In genomic region chr2:63692002-63692606, GRCh38 we compare ENCODE assay signal across 8 cellular contexts.
DNase-seq lines count a peak whose midpoint lies in the region; ATAC-seq and TF ChIP-seq lines count a peak whose summit lies in the region.

No MANE protein-coding gene starts in this region.

- H3K27me3 Mint-ChIP-seq in neural progenitor cell (ENCODE audit: insufficient read depth, low read depth), result no peaks in the 10 kb centered on the region

- no peaks in the 10 kb centered on the region for H3K4me1 Mint-ChIP-seq in neural progenitor cell

- no peak overlapping the region for H3K4me2 ChIP-seq in neural progenitor cell

- no peak overlapping the region for H3K9ac ChIP-seq in neural progenitor cell

- no peak for ATAC-seq in GM18873 (IDR thresholded peaks at IDR 0.05; ENCODE audit: low FRiP score, unreplicated experiment)
- ATAC-seq in HG03571 (IDR thresholded peaks at IDR 0.05; ENCODE audit: unreplicated experiment), result no peak

- H2AFZ ChIP-seq in neural progenitor cell (replicated peaks), result no peak overlapping the region

- H3K36me3 Mint-ChIP-seq in neural progenitor cell, result no peaks in the 10 kb centered on the region

- H3K4me1 ChIP-seq in esophagus muscularis mucosa, result no peaks in the 10 kb centered on the region
- H3K4me1 ChIP-seq in neural progenitor cell, result no peaks in the 10 kb centered on the region

- H3K79me2 ChIP-seq in neural progenitor cell (ENCODE audit: low read depth), result no peaks in the 10 kb centered on the region

- H3K9me3 Mint-ChIP-seq in neural progenitor cell, result no peaks in the 10 kb centered on the region

- no peaks in the 10 kb centered on the region for H4K20me1 ChIP-seq in neural progenitor cell (ENCODE audit: low read depth)

- POLR2A ChIA-PET in HEK293T (lab: Yijun Ruan, JAX), result no interaction called here

- no peak for TF ChIP-seq EP300 in esophagus muscularis mucosa (IDR thresholded peaks at IDR 0.05)

- 0% methylated on average over 1 of the region's 1 CpG for WGBS in esophagus muscularis mucosa

- H3K27me3 ChIP-seq in esophagus muscularis mucosa (no peaks in the 10 kb centered on the region), neural progenitor cell (no peaks in the 10 kb centered on the region)

- H3K4me3 Mint-ChIP-seq in neural progenitor cell, result no peak overlapping the region

- CTCF ChIA-PET in HEK293T (lab: Yijun Ruan, JAX), result interaction anchor here (0.7 to 1.8 kb wide), 2 partner anchors 11 to 169 kb away, joined by 3 to 7 read pairs; no protein-coding TSS in a partner anchor

- TF ChIP-seq CTCF in esophagus muscularis mucosa (IDR thresholded peaks at IDR 0.05) (peak; percentile 60 to 68 (median 63)), neural progenitor cell (IDR thresholded peaks at IDR 0.05) (peak; percentile 72)

- TF ChIP-seq POLR2A in esophagus muscularis mucosa (IDR thresholded peaks at IDR 0.05; ENCODE audit: low read depth), result no peak

- H3F3A ChIP-seq in neural progenitor cell (ENCODE audit: low read depth), result no peaks in the 10 kb centered on the region

- H3K4me3 ChIP-seq in esophagus muscularis mucosa, result no peak overlapping the region
- H3K4me3 ChIP-seq in neural progenitor cell, result no peak overlapping the region

- H3K9me3 ChIP-seq in esophagus muscularis mucosa, result no peaks in the 10 kb centered on the region
- H3K9me3 ChIP-seq in neural progenitor cell (ENCODE audit: low read depth), result no peaks in the 10 kb centered on the region

- intact Hi-C loops in esophagus muscularis mucosa (cut with DNase I), result loop anchor here (5.0 to 10.0 kb wide), 2 partner anchors 163 to 195 kb away; no protein-coding TSS in a partner anchor

- H3K27ac Mint-ChIP-seq in neural progenitor cell, result no peak overlapping the region

- H3K27ac ChIP-seq in esophagus muscularis mucosa (replicated peaks in 1 of 4), result no peak overlapping the region
- no peak overlapping the region for H3K27ac ChIP-seq in neural progenitor cell

- DNase-seq in DMS153 (lab: John Stamatoyannopoulos, UW), result peak; percentile 18
- DNase-seq in HEK293T (ENCODE audit: extremely low spot score), result peak; percentile 35
- DNase-seq in RKO (ENCODE audit: low spot score), result peak; percentile 69
- no peak for DNase-seq in esophagus muscularis mucosa (ENCODE audit: extremely low spot score)
- DNase-seq in neural progenitor cell (ENCODE audit: low spot score), result peak; percentile 21
- no peak for DNase-seq in activated gamma-delta T cell treated with Interleukin-2 at 50 U/mL for 16 hours

- H3K36me3 ChIP-seq in esophagus muscularis mucosa (no peaks in the 10 kb centered on the region), neural progenitor cell (no peaks in the 10 kb centered on the region)

TF ChIP-seq in HEK293T, 16 proteins besides CTCF, POLR2A, EP300 and RAD21:
- TF ChIP-seq SUZ12 (IDR thresholded peaks at IDR 0.05) (no peak), ZNF384 (IDR thresholded peaks at IDR 0.05) (peak; percentile 51; the same call in 1 of the 2 replicates), PKNOX1 (IDR thresholded peaks at IDR 0.05) (0 out of 2 replicates have a peak, but pooled peaks have one; percentile 28)

Comparison
In these comparisons a context has a peak if more than half of its experiments do, and no peak if none do; other contexts are left out.
1. DNase-seq: peak in DMS153 (single experiment), HEK293T (single experiment), RKO (single experiment) and neural progenitor cell (single experiment); none in esophagus muscularis mucosa (single experiment) and activated gamma-delta T cell treated with Interleukin-2 at 50 U/mL for 16 hours (single experiment).